Comparison of ENCODE assay signal across 1 cellular context in genomic region chr2:174844295-174844708, GRCh38.
TF ChIP-seq lines count a peak whose summit lies in the region.

No MANE protein-coding gene starts in this region.

TF ChIP-seq in HepG2, 621 proteins besides CTCF, POLR2A, EP300 and RAD21 (continued from another document):
- TF ChIP-seq, protein P1, sequence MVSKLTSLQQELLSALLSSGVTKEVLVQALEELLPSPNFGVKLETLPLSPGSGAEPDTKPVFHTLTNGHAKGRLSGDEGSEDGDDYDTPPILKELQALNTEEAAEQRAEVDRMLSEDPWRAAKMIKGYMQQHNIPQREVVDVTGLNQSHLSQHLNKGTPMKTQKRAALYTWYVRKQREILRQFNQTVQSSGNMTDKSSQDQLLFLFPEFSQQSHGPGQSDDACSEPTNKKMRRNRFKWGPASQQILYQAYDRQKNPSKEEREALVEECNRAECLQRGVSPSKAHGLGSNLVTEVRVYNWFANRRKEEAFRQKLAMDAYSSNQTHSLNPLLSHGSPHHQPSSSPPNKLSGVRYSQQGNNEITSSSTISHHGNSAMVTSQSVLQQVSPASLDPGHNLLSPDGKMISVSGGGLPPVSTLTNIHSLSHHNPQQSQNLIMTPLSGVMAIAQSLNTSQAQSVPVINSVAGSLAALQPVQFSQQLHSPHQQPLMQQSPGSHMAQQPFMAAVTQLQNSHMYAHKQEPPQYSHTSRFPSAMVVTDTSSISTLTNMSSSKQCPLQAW (CRISPR knock-in tag; IDR thresholded peaks at IDR 0.05) = no peak
- TF ChIP-seq KLF16 (CRISPR knock-in tag; IDR thresholded peaks at IDR 0.05) (no peak), SCMH1 (CRISPR knock-in tag; IDR thresholded peaks at IDR 0.05; ENCODE audit: borderline replicate concordance) (no peak)
